Comparison of ENCODE assay signal across 9 cellular contexts in genomic region chrX:134608153-134608552, GRCh38. TPM values are rescaled to one million over a fixed set of nuclear protein-coding genes. Genes with fewer than 3 reads are reported as not detected.
"Had no signal": no experiment of that assay in that cellular context is flagged by ENCODE, and none has a peak within 500 bp of the region (broad histone marks: within the 10 kb centered on the region; RNA-seq: fewer than 3 reads in every experiment).

No MANE protein-coding gene starts in this region.

- H3K36me3 ChIP-seq: HAP-1 had no signal

- H3K4me1 ChIP-seq: HAP-1 had no signal

- H3K9me3 ChIP-seq: HAP-1 had no signal

- H3K4me3 ChIP-seq: GM23338, HAP-1 had no signal

- FAIRE-seq: HTR-8/SVneo had no signal

- H3K9me3 Mint-ChIP-seq: GM23338 had no signal

- ATAC-seq: GM23338, HCT116 had no signal

- H3K27ac ChIP-seq: KMS-11 had no signal

- H3K4me2 ChIP-seq: GM23338, KMS-11 had no signal

- H3K27ac Mint-ChIP-seq: GM23338 had no signal

- DNase-seq: H7, IMR-90, KBM-7 had no signal

- H2AFZ ChIP-seq: GM23338 had no signal

- H3K9ac ChIP-seq: KMS-11 had no signal

RNA-seq across cellular contexts. Expression of gene PLAC1, which starts 50.1 kb away (rescaled TPM):
- total RNA-seq: HT-29 had no signal
